Comparison of ENCODE assay signal across 9 cellular contexts in genomic region chr1:234533975-234534876, GRCh38. TPM values are rescaled to one million over a fixed set of nuclear protein-coding genes. Genes with fewer than 3 reads are reported as not detected.
DNase-seq lines count a peak whose midpoint lies in the region; ATAC-seq and TF ChIP-seq lines count a peak whose summit lies in the region.
"Had no signal": no experiment of that assay in that cellular context is flagged by ENCODE, and none has a peak within 500 bp of the region (broad histone marks: within the 10 kb centered on the region; RNA-seq: fewer than 3 reads in every experiment).

No MANE protein-coding gene starts in this region.

- H3K9me3 ChIP-seq in RWPE2 (ENCODE audit: severe bottlenecking), result no peaks in the 10 kb centered on the region
- H3K9me3 ChIP-seq in CD8-positive, alpha-beta memory T cell (ENCODE audit: low read length), result no peaks in the 10 kb centered on the region

- H3K27me3 ChIP-seq in RWPE2 (ENCODE audit: insufficient read depth, poor library complexity, severe bottlenecking), result no peaks in the 10 kb centered on the region
- H3K27me3 ChIP-seq in CD8-positive, alpha-beta memory T cell (ENCODE audit: insufficient read depth, low read length, poor library complexity, severe bottlenecking), result peaks cover under 1% of the 10 kb centered on the region

- H3K4me1 Mint-ChIP-seq in CD8-positive, alpha-beta memory T cell, result peaks cover 0 to 4% (median 1%) of the 10 kb centered on the region in 3 donors

- POLR2A ChIA-PET in CD8-positive, alpha-beta memory T cell (lab: Charles Lee), result no interaction called here

- peaks cover 45% of the 10 kb centered on the region for H3K4me1 ChIP-seq in RWPE2 (ENCODE audit: insufficient read depth, poor library complexity, severe bottlenecking)
- H3K4me1 ChIP-seq in CD8-positive, alpha-beta memory T cell (ENCODE audit: insufficient read depth, low read length), result no peaks in the 10 kb centered on the region

- no peaks in the 10 kb centered on the region for H3K9me3 Mint-ChIP-seq in CD8-positive, alpha-beta memory T cell

- peaks cover 4 to 6% of the 10 kb centered on the region in 2 donors for H3K27me3 Mint-ChIP-seq in CD8-positive, alpha-beta memory T cell

- no peaks in the 10 kb centered on the region for H3K36me3 Mint-ChIP-seq in CD8-positive, alpha-beta memory T cell

- TF ChIP-seq CTCF in RWPE2 (IDR thresholded peaks at IDR 0.05; ENCODE audit: poor library complexity, severe bottlenecking), result no peak

- DNase-seq in DMS79 treated with DMSO at 0.1 percent for 48 hours (lab: John Stamatoyannopoulos, UW), result peak; percentile 73
- peak; percentile 79 for DNase-seq in RWPE2 (ENCODE audit: low spot score)
- DNase-seq in globus pallidus (ENCODE audit: low spot score), result peak; percentile 87
- peak; percentile 98 for DNase-seq in posterior vena cava (ENCODE audit: low spot score)
- no peak for DNase-seq in CD8-positive, alpha-beta memory T cell
- no peak for DNase-seq in GM19238 (ENCODE audit: insufficient read length, low spot score)

- no peak overlapping the region for H3K4me3 Mint-ChIP-seq in CD8-positive, alpha-beta memory T cell

- no peak overlapping the region for H3K4me3 ChIP-seq in RWPE2 (ENCODE audit: severe bottlenecking)
- H3K4me3 ChIP-seq in CD8-positive, alpha-beta memory T cell (ENCODE audit: low read length), result no peak overlapping the region
- H3K4me3 ChIP-seq: GM12878 had no signal

- intact Hi-C loops in posterior vena cava (cut with DNase I), result loop anchor here (2.0 to 10.0 kb wide), 3 partner anchors 43 to 461 kb away; no protein-coding TSS in a partner anchor

- H3K27ac ChIP-seq in RWPE2 (ENCODE audit: poor library complexity, severe bottlenecking), result peak overlapping the region; percentile 92
- H3K27ac ChIP-seq in CD8-positive, alpha-beta memory T cell (ENCODE audit: low read depth, low read length), result no peak overlapping the region

- H3K36me3 ChIP-seq in RWPE2 (ENCODE audit: low read depth), result no peaks in the 10 kb centered on the region
- no peaks in the 10 kb centered on the region for H3K36me3 ChIP-seq in CD8-positive, alpha-beta memory T cell (ENCODE audit: insufficient read depth, low read length)

- H3K27ac Mint-ChIP-seq in CD8-positive, alpha-beta memory T cell, result no peak overlapping the region

- ATAC-seq in RWPE2 (ENCODE audit: low read depth), result peak; percentile 7; the same call in 1 of the 3 replicates
- ATAC-seq in GM18909 (IDR thresholded peaks at IDR 0.05; ENCODE audit: poor library complexity, unreplicated experiment), result no peak
- ATAC-seq in GM19397 (IDR thresholded peaks at IDR 0.05; ENCODE audit: unreplicated experiment), result no peak
- ATAC-seq: GM12878 had no signal

- CTCF ChIA-PET in CD8-positive, alpha-beta memory T cell (lab: Charles Lee), result no interaction called here

RNA-seq across cellular contexts. Expression of gene TARBP1, which starts 55.2 kb away (rescaled TPM):
- 10 to 100 TPM; 13.8 to 20.0 TPM for total RNA-seq in posterior vena cava
- total RNA-seq in CD8-positive, alpha-beta memory T cell, result 10 to 100 TPM; 34.8 to 36.4 TPM
- polyA plus RNA-seq in CD8-positive, alpha-beta memory T cell, result 15.0 TPM

Comparison
In these comparisons a context has a peak if more than half of its experiments do, and no peak if none do; other contexts are left out.
1. DNase-seq: peak in DMS79 treated with DMSO at 0.1 percent for 48 hours (single experiment), RWPE2 (single experiment), globus pallidus (single experiment) and posterior vena cava (single experiment); none in CD8-positive, alpha-beta memory T cell (0 of 5) and GM19238 (single experiment).